Comparison of ENCODE assay signal across 16 cellular contexts in genomic region chr22:39219071-39220050, GRCh38. TPM values are rescaled to one million over a fixed set of nuclear protein-coding genes. Genes with fewer than 3 reads are reported as not detected.
DNase-seq lines count a peak whose midpoint lies in the region; ATAC-seq, FAIRE-seq and TF ChIP-seq lines count a peak whose summit lies in the region.
"Had no signal": no experiment of that assay in that cellular context is flagged by ENCODE, and none has a peak within 500 bp of the region (broad histone marks: within the 10 kb centered on the region; RNA-seq: fewer than 3 reads in every experiment).

No MANE protein-coding gene starts in this region.

- intact Hi-C loops in endothelial cell of umbilical vein (cut with micrococcal nuclease) = no loop called here

- H3K9me3 Mint-ChIP-seq in activated CD8-positive, alpha-beta memory T cell treated with anti-CD3 and anti-CD28 coated beads, Interleukin-2, amount 10 ng/mL, durations not matched to agents 7 days and 5 days (ENCODE audit: low read depth) = peaks cover 2% of the 10 kb centered on the region

- CTCF ChIA-PET in activated CD8-positive, alpha-beta memory T cell treated with anti-CD3 and anti-CD28 coated beads, Interleukin-2, amount 10 ng/mL, durations not matched to agents 7 days and 5 days (lab: Charles Lee) = no interaction called here
- CTCF ChIA-PET in endothelial cell of umbilical vein (lab: Charles Lee) = interaction anchor here (1.3 kb wide), 1 partner anchor 48 kb away, joined by 3 read pairs; no protein-coding TSS in a partner anchor

- no peaks in the 10 kb centered on the region for H3K79me2 ChIP-seq in endothelial cell of umbilical vein (ENCODE audit: control insufficient read depth, insufficient read depth, low read length)
- H3K79me2 ChIP-seq: parathyroid adenoma had no signal

- no peak overlapping the region for H3K4me3 ChIP-seq in Jurkat, Clone E6-1 (ENCODE audit: low read length)
- H3K4me3 ChIP-seq in endothelial cell of umbilical vein (replicated peaks in 1 of 3; ENCODE audit: insufficient read depth in 1 of 3, low read depth in 1 of 3, low read length in 3 of 3) = no peak overlapping the region

- no peak overlapping the region for H3K9ac ChIP-seq in endothelial cell of umbilical vein (replicated peaks; ENCODE audit: extremely low read depth, insufficient read depth, low read length)
- H3K9ac ChIP-seq: parathyroid adenoma had no signal

- POLR2A ChIA-PET in endothelial cell of umbilical vein (lab: Charles Lee) = interaction anchor here (0.5 kb wide), 1 partner anchor 10 kb away, joined by 3 read pairs; no protein-coding TSS in a partner anchor

- no peaks in the 10 kb centered on the region for H3K9me3 ChIP-seq in endothelial cell of umbilical vein (replicated peaks; ENCODE audit: control insufficient read depth, insufficient read depth, low read length)

- H3K36me3 Mint-ChIP-seq in activated CD8-positive, alpha-beta memory T cell treated with anti-CD3 and anti-CD28 coated beads, Interleukin-2, amount 10 ng/mL, durations not matched to agents 7 days and 5 days = peaks cover 1% of the 10 kb centered on the region

- no peaks in the 10 kb centered on the region for H4K20me1 ChIP-seq in endothelial cell of umbilical vein (replicated peaks; ENCODE audit: control insufficient read depth, extremely low read depth, insufficient read depth, low read length)

- H3K4me1 ChIP-seq in endothelial cell of umbilical vein (ENCODE audit: control insufficient read depth, extremely low read depth, insufficient read depth, low read length) = peaks cover 14% of the 10 kb centered on the region
- H3K4me1 ChIP-seq: parathyroid adenoma had no signal

- H3K27me3 Mint-ChIP-seq in activated CD8-positive, alpha-beta memory T cell treated with anti-CD3 and anti-CD28 coated beads, Interleukin-2, amount 10 ng/mL, durations not matched to agents 7 days and 5 days = peaks cover 31% of the 10 kb centered on the region

- ATAC-seq in activated CD8-positive, alpha-beta memory T cell treated with anti-CD3 and anti-CD28 coated beads, Interleukin-2, amount 10 ng/mL, durations not matched to agents 7 days and 5 days = no peak
- ATAC-seq in HG02870 (IDR thresholded peaks at IDR 0.05; ENCODE audit: unreplicated experiment) (no peak), GM21360 (IDR thresholded peaks at IDR 0.05; ENCODE audit: unreplicated experiment) (no peak)
- ATAC-seq: effector memory CD8-positive, alpha-beta T cell had no signal

- H3K36me3 ChIP-seq in endothelial cell of umbilical vein (ENCODE audit: control insufficient read depth in 2 of 2, extremely low read depth in 1 of 2, insufficient read depth in 2 of 2, low read length in 2 of 2) = peaks cover 17 to 29% of the 10 kb centered on the region in 2 experiments

- H3K4me3 Mint-ChIP-seq in activated CD8-positive, alpha-beta memory T cell treated with anti-CD3 and anti-CD28 coated beads, Interleukin-2, amount 10 ng/mL, durations not matched to agents 7 days and 5 days = no peak overlapping the region
- H3K4me3 Mint-ChIP-seq: effector memory CD8-positive, alpha-beta T cell; T-helper 2 cell treated with Interferon-gamma antibody and Interleukin-4, amounts not matched to agents 5 μg/mL and 100 μg/mL, for 36 hours had no signal

- no peak overlapping the region for H3K27ac ChIP-seq in endothelial cell of umbilical vein (ENCODE audit: insufficient read depth, low read depth, low read length)
- H3K27ac ChIP-seq: parathyroid adenoma had no signal

- FAIRE-seq in endothelial cell of umbilical vein (lab: Jason Lieb, UNC) = peak; percentile 76

- peak; percentile 20 for DNase-seq in activated CD8-positive, alpha-beta memory T cell treated with anti-CD3 and anti-CD28 coated beads, Interleukin-2, amount 50 U/mL, for 48 hours
- DNase-seq in activated CD8-positive, alpha-beta memory T cell treated with anti-CD3 and anti-CD28 coated beads, Interleukin-2, amount 10 ng/mL, durations not matched to agents 7 days and 5 days = no peak
- peak; percentile 12 for DNase-seq in Jurkat, Clone E6-1 (ENCODE audit: low read depth, low spot score)
- DNase-seq in endothelial cell of umbilical vein (ENCODE audit: low read depth, low spot score) (no peak), NCI-H2196 (lab: John Stamatoyannopoulos, UW; ENCODE audit: unreplicated experiment) (no peak)
- DNase-seq in stimulated activated CD8-positive, alpha-beta memory T cell treated with anti-CD3 and anti-CD28 coated beads, Interleukin-4, amount 100 ng/mL, for 48 hours = peak; percentile 15
- DNase-seq: DMS79 treated with DMSO at 0.1 percent for 48 hours; effector memory CD8-positive, alpha-beta T cell; foreskin fibroblast; NCI-H1694; NCI-H774; stimulated activated CD4-positive, alpha-beta T cell treated with anti-CD3 and anti-CD28 coated beads, Interleukin-15, amount 100 ng/mL, for 24 hours had no signal

- no peak for TF ChIP-seq CTCF in endothelial cell of umbilical vein (IDR thresholded peaks at IDR 0.05; ENCODE audit: extremely low read depth in 1 of 2, insufficient read depth in 1 of 2, low read depth in 1 of 2, low read length in 2 of 2)

- no peak overlapping the region for H2AFZ ChIP-seq in endothelial cell of umbilical vein (ENCODE audit: low read depth, low read length)
- H2AFZ ChIP-seq: parathyroid adenoma had no signal

- H3K9me1 ChIP-seq in endothelial cell of umbilical vein (replicated peaks; ENCODE audit: control insufficient read depth, extremely low read depth, insufficient read depth, low read length) = no peaks in the 10 kb centered on the region

- TF ChIP-seq POLR2A in endothelial cell of umbilical vein (IDR thresholded peaks at IDR 0.05; ENCODE audit: low read depth, low read length) = peak; percentile 40

- H3K4me2 ChIP-seq in endothelial cell of umbilical vein (ENCODE audit: insufficient read depth, low read length) = no peak overlapping the region

- no peaks in the 10 kb centered on the region for H3K4me1 Mint-ChIP-seq in activated CD8-positive, alpha-beta memory T cell treated with anti-CD3 and anti-CD28 coated beads, Interleukin-2, amount 10 ng/mL, durations not matched to agents 7 days and 5 days

- BruUV-seq in endothelial cell of umbilical vein (replicated peaks; lab: Mats Ljungman, UMichigan) = no TSS peak

- no peaks in the 10 kb centered on the region for H3K27me3 ChIP-seq in endothelial cell of umbilical vein (ENCODE audit: control insufficient read depth in 2 of 2, insufficient read depth in 2 of 2, low read length in 2 of 2)

- no peak overlapping the region for H3K27ac Mint-ChIP-seq in activated CD8-positive, alpha-beta memory T cell treated with anti-CD3 and anti-CD28 coated beads, Interleukin-2, amount 10 ng/mL, durations not matched to agents 7 days and 5 days
- H3K27ac Mint-ChIP-seq: effector memory CD8-positive, alpha-beta T cell; T-helper 2 cell treated with Interferon-gamma antibody and Interleukin-4, amounts not matched to agents 5 μg/mL and 100 μg/mL, for 36 hours had no signal

- dilution Hi-C loops in endothelial cell of umbilical vein (cut with MboI; ENCODE audit: extremely low pct_ligation_motif_present, low sequenced_read_pairs) = no loop called here

TF ChIP-seq in endothelial cell of umbilical vein, 7 proteins besides CTCF, POLR2A, EP300 and RAD21:
- TF ChIP-seq GATA2 (IDR thresholded peaks at IDR 0.05; ENCODE audit: insufficient read depth, insufficient read length, low read depth, low read length) (no peak), POLR2AphosphoS5 (IDR thresholded peaks at IDR 0.05; ENCODE audit: insufficient read depth, low read depth, low read length) (peak; percentile 49)

RNA-seq across cellular contexts. Expression of gene PDGFB, which starts 25.4 kb away (rescaled TPM):
- total RNA-seq in activated CD8-positive, alpha-beta memory T cell treated with anti-CD3 and anti-CD28 coated beads, Interleukin-2, amount 10 ng/mL, durations not matched to agents 7 days and 5 days = under 1 TPM in 1 of 2 experiments, not detected in 1; 0.35 TPM
- not detected for polyA plus RNA-seq in Jurkat, Clone E6-1 (2012; ENCODE audit: insufficient read depth, insufficient read length)
- 240 and 273 TPM in 2 replicates for total RNA-seq in endothelial cell of umbilical vein
- 135 and 179 TPM in 2 replicates for polyA plus RNA-seq in endothelial cell of umbilical vein
- 144 and 170 TPM in 2 replicates for polyA plus RNA-seq in endothelial cell of umbilical vein (2011; cell fraction: cytosol; rRNA removed)
- 102 and 122 TPM in 2 replicates for polyA plus RNA-seq in endothelial cell of umbilical vein (2011; cell fraction: nucleus; rRNA removed)
- polyA plus RNA-seq in endothelial cell of umbilical vein (2012) = 57.8 and 101 TPM in 2 replicates
- polyA minus RNA-seq in endothelial cell of umbilical vein = 185 and 212 TPM in 2 replicates
- 3.4 TPM for polyA minus RNA-seq in endothelial cell of umbilical vein (2011; cell fraction: cytosol; rRNA and poly(A)+ RNA removed)
- 44.9 and 58.4 TPM in 2 replicates for polyA minus RNA-seq in endothelial cell of umbilical vein (2011; cell fraction: nucleus; rRNA and poly(A)+ RNA removed)

Comparison
In these comparisons a context has a peak if more than half of its experiments do, and no peak if none do; other contexts are left out.
1. DNase-seq: peak in activated CD8-positive, alpha-beta memory T cell treated with anti-CD3 and anti-CD28 coated beads, Interleukin-2, amount 50 U/mL, for 48 hours (single experiment), Jurkat, Clone E6-1 (single experiment) and stimulated activated CD8-positive, alpha-beta memory T cell treated with anti-CD3 and anti-CD28 coated beads, Interleukin-4, amount 100 ng/mL, for 48 hours (single experiment); none in activated CD8-positive, alpha-beta memory T cell treated with anti-CD3 and anti-CD28 coated beads, Interleukin-2, amount 10 ng/mL, durations not matched to agents 7 days and 5 days (single experiment), endothelial cell of umbilical vein (single experiment) and NCI-H2196 (single experiment).
2. RNA of gene PDGFB, which starts 25.4 kb away (total RNA-seq): 240 to 273 TPM in endothelial cell of umbilical vein; 0.35 TPM in activated CD8-positive, alpha-beta memory T cell treated with anti-CD3 and anti-CD28 coated beads, Interleukin-2, amount 10 ng/mL, durations not matched to agents 7 days and 5 days; every median in the first group is over 100 times any median in the second.